Comparison of ENCODE assay signal across 8 cellular contexts in genomic region chr20:63625771-63626423, GRCh38. TPM values are rescaled to one million over a fixed set of nuclear protein-coding genes. Genes with fewer than 3 reads are reported as not detected.
A peak's percentile ranks its signal among the peaks of the same experiment; 100 is the strongest.
DNase-seq lines count a peak whose midpoint lies in the region; ATAC-seq, FAIRE-seq and TF ChIP-seq lines count a peak whose summit lies in the region.

No MANE protein-coding gene starts in this region.

- H3K4me3 ChIP-seq in Panc1 (ENCODE audit: low read depth in 2 of 2, low read length in 2 of 2) (peak overlapping the region; percentile 78 to 79), mammary epithelial cell (replicated peaks in 1 of 3; ENCODE audit: insufficient read depth in 1 of 3, low read depth in 2 of 3, low read length in 3 of 3) (peak overlapping the region; percentile 47 to 99 (median 65)), liver (ENCODE audit: low read depth in 1 of 3, low read length in 3 of 3) (peak overlapping the region; percentile 55 to 92 (median 81)), thoracic aorta (peak overlapping the region; percentile 99)

- in situ Hi-C loops in Panc1 (cut with HindIII; ENCODE audit: low pct_unique_long_range_greater_than_20kb, low sequenced_read_pairs) = no loop called here
- in situ Hi-C loops in mammary epithelial cell (cut with MboI; ENCODE audit: low sequenced_read_pairs in 2 of 2) = no loop called here

- DNase-seq in NCI-H1417 (lab: John Stamatoyannopoulos, UW) (peak in 2 of 3 experiments; percentile 41 to 51), NCI-H1417 treated with DMSO at 0.1 percent for 48 hours (lab: John Stamatoyannopoulos, UW) (no peak), Panc1 (ENCODE audit: low read depth, low spot score) (no peak), mammary epithelial cell (no peak), thoracic aorta (ENCODE audit: low spot score) (no peak), NCI-H446 treated with DMSO at 0.1 percent for 48 hours (lab: John Stamatoyannopoulos, UW) (no peak), HTR-8/SVneo (ENCODE audit: insufficient read length, low spot score) (no peak)

- H3K4me2 ChIP-seq in mammary epithelial cell (ENCODE audit: insufficient read depth, low read depth, low read length) = peak overlapping the region; percentile 98

- H4K20me1 ChIP-seq in mammary epithelial cell (ENCODE audit: insufficient read depth, low read length) = no peaks in the 10 kb centered on the region

- BruUV-seq in Panc1 (replicated peaks; lab: Mats Ljungman, UMichigan) = no TSS peak
- TSS peak; percentile 34 for BruUV-seq in mammary epithelial cell (replicated peaks; lab: Mats Ljungman, UMichigan)

- H2AFZ ChIP-seq in mammary epithelial cell (ENCODE audit: low read depth, low read length) = peak overlapping the region; percentile 78

- H3K27ac ChIP-seq in Panc1 (ENCODE audit: low read length) (peak overlapping the region; percentile 90), mammary epithelial cell (ENCODE audit: insufficient read depth, low read depth, low read length) (peak overlapping the region; percentile 75), liver (ENCODE audit: low read depth in 1 of 2, low read length in 2 of 2) (peak overlapping the region; percentile 97 to 98), thoracic aorta (peak overlapping the region; percentile 90 to 95)

- POLR2A ChIA-PET in Panc1 (lab: Charles Lee) = no interaction called here

- no peak for FAIRE-seq in HTR-8/SVneo (lab: Jason Lieb, UNC)

- H3K36me3 ChIP-seq in Panc1 (ENCODE audit: control insufficient read depth, insufficient read depth, low read length) (no peaks in the 10 kb centered on the region), mammary epithelial cell (ENCODE audit: insufficient read depth, low read length) (no peaks in the 10 kb centered on the region), liver (ENCODE audit: control insufficient read depth in 4 of 4, insufficient read depth in 3 of 4, low read depth in 1 of 4, low read length in 3 of 4) (no peaks in the 10 kb centered on the region), thoracic aorta (no peaks in the 10 kb centered on the region)

- TF ChIP-seq CTCF in Panc1 (IDR thresholded peaks at IDR 0.05) = no peak
- no peak for TF ChIP-seq CTCF in mammary epithelial cell (conservative IDR thresholded peaks at IDR 0.05 in 1 of 2, IDR thresholded peaks at IDR 0.05 in 1 of 2; ENCODE audit: extremely low read depth in 1 of 2, insufficient read depth in 1 of 2, low read depth in 1 of 2, low read length in 2 of 2)
- no peak for TF ChIP-seq CTCF in liver (IDR thresholded peaks at IDR 0.05; ENCODE audit: low read depth, low read length, missing input control)
- no peak for TF ChIP-seq CTCF in thoracic aorta (IDR thresholded peaks at IDR 0.05)

- WGBS in mammary epithelial cell (ENCODE audit: low coverage, missing lambda C conversion rate) = 14% methylated on average over 15 of the region's 36 CpGs
- 10% methylated on average over 36 of the region's 36 CpGs for WGBS in liver

- H3K27me3 ChIP-seq in Panc1 (ENCODE audit: control insufficient read depth, insufficient read depth, low read length) = no peaks in the 10 kb centered on the region
- H3K27me3 ChIP-seq in mammary epithelial cell (ENCODE audit: insufficient read depth, low read length) = no peaks in the 10 kb centered on the region
- H3K27me3 ChIP-seq in liver (ENCODE audit: control insufficient read depth in 4 of 4, insufficient read depth in 4 of 4, low read length in 3 of 4) = no peaks in the 10 kb centered on the region
- H3K27me3 ChIP-seq in thoracic aorta (replicated peaks; ENCODE audit: insufficient read depth) = no peaks in the 10 kb centered on the region

- H3K4me1 ChIP-seq in Panc1 (ENCODE audit: control insufficient read depth, insufficient read depth, low read length) = peaks cover 3% of the 10 kb centered on the region; the same call in 1 of the 2 replicates
- H3K4me1 ChIP-seq in mammary epithelial cell (ENCODE audit: insufficient read depth, low read length) = peaks cover 11% of the 10 kb centered on the region
- H3K4me1 ChIP-seq in liver (ENCODE audit: control insufficient read depth in 4 of 4, insufficient read depth in 4 of 4, low read length in 3 of 4) = peaks cover 2 to 9% (median 9%) of the 10 kb centered on the region in 4 donors
- H3K4me1 ChIP-seq in thoracic aorta (ENCODE audit: control insufficient read depth in 1 of 2, low read depth in 2 of 2) = peaks cover 5 to 18% of the 10 kb centered on the region in 2 donors

- TF ChIP-seq RAD21 in liver (IDR thresholded peaks at IDR 0.05) = no peak

- H3K79me2 ChIP-seq in mammary epithelial cell (ENCODE audit: insufficient read depth, low read length) = peaks cover 69% of the 10 kb centered on the region

- intact Hi-C loops in Panc1 (cut with micrococcal nuclease; ENCODE audit: unreplicated experiment) (no loop called here), mammary epithelial cell (cut with micrococcal nuclease) (loop anchor here (5.0 to 10.0 kb wide), 2 partner anchors 44 to 239 kb away; partner anchors contain the start of genes ABHD16B and TPD52L2)

- ATAC-seq in Panc1 = no peak
- no peak for ATAC-seq in thoracic aorta (ENCODE audit: insufficient number of reproducible peaks, low FRiP score, low read depth)

- H3K9ac ChIP-seq in mammary epithelial cell (ENCODE audit: insufficient read depth, low read length) = peak overlapping the region; percentile 89
- peak overlapping the region; percentile 28 to 68 for H3K9ac ChIP-seq in liver (ENCODE audit: low read depth in 1 of 2, low read length in 2 of 2)

- no peaks in the 10 kb centered on the region for H3K9me3 ChIP-seq in Panc1 (ENCODE audit: control insufficient read depth, insufficient read depth, low read depth, low read length)
- no peaks in the 10 kb centered on the region for H3K9me3 ChIP-seq in mammary epithelial cell (replicated peaks; ENCODE audit: insufficient read depth, low read length)
- H3K9me3 ChIP-seq in liver (ENCODE audit: control insufficient read depth in 4 of 4, low read length in 3 of 4) = no peaks in the 10 kb centered on the region
- H3K9me3 ChIP-seq in thoracic aorta = no peaks in the 10 kb centered on the region

- CTCF ChIA-PET in Panc1 (lab: Charles Lee) (no interaction called here), mammary epithelial cell (lab: Charles Lee; ENCODE audit: low non-redundant PET) (no interaction called here)

- dilution Hi-C loops in mammary epithelial cell (cut with HindIII; ENCODE audit: low sequenced_read_pairs) = no loop called here

TF ChIP-seq in liver, 16 proteins besides CTCF, POLR2A, EP300 and RAD21:
- no peak for TF ChIP-seq FOXA2 (IDR thresholded peaks at IDR 0.05)
- TF ChIP-seq MAX (IDR thresholded peaks at IDR 0.05) = no peak
- no peak for TF ChIP-seq SP1 (IDR thresholded peaks at IDR 0.05)
- no peak for TF ChIP-seq EGR1 (IDR thresholded peaks at IDR 0.05; ENCODE audit: low read depth in 2 of 2)
- TF ChIP-seq YY1 (IDR thresholded peaks at IDR 0.05) = no peak
- TF ChIP-seq, protein P1, sequence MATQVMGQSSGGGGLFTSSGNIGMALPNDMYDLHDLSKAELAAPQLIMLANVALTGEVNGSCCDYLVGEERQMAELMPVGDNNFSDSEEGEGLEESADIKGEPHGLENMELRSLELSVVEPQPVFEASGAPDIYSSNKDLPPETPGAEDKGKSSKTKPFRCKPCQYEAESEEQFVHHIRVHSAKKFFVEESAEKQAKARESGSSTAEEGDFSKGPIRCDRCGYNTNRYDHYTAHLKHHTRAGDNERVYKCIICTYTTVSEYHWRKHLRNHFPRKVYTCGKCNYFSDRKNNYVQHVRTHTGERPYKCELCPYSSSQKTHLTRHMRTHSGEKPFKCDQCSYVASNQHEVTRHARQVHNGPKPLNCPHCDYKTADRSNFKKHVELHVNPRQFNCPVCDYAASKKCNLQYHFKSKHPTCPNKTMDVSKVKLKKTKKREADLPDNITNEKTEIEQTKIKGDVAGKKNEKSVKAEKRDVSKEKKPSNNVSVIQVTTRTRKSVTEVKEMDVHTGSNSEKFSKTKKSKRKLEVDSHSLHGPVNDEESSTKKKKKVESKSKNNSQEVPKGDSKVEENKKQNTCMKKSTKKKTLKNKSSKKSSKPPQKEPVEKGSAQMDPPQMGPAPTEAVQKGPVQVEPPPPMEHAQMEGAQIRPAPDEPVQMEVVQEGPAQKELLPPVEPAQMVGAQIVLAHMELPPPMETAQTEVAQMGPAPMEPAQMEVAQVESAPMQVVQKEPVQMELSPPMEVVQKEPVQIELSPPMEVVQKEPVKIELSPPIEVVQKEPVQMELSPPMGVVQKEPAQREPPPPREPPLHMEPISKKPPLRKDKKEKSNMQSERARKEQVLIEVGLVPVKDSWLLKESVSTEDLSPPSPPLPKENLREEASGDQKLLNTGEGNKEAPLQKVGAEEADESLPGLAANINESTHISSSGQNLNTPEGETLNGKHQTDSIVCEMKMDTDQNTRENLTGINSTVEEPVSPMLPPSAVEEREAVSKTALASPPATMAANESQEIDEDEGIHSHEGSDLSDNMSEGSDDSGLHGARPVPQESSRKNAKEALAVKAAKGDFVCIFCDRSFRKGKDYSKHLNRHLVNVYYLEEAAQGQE (IDR thresholded peaks at IDR 0.05) = no peak
TF ChIP-seq in liver: peak in this region for 0.

RNA-seq across cellular contexts. Expression of gene GMEB2, which starts 1.0 kb away (rescaled TPM):
- 13.1 TPM for total RNA-seq in Panc1 (2021; ENCODE audit: unreplicated experiment)
- 14.5 TPM for polyA plus RNA-seq in Panc1 (2012; ENCODE audit: insufficient read length)
- total RNA-seq in mammary epithelial cell = 10 to 100 TPM in 1 of 2 donors, 1 to 10 TPM in 1; 9.3 to 12.8 TPM
- 8.3 TPM for polyA plus RNA-seq in mammary epithelial cell
- polyA minus RNA-seq in mammary epithelial cell = 9.4 TPM
- total RNA-seq in liver = 1 to 10 TPM; 6.6 to 8.6 TPM
- 1 to 10 TPM; 1.3 to 4.0 TPM for polyA plus RNA-seq in liver
- 10 to 100 TPM; 10.0 to 14.7 TPM for total RNA-seq in thoracic aorta

RNA-seq across cellular contexts. Expression of gene STMN3, which starts 27.3 kb away (rescaled TPM):
- total RNA-seq in Panc1 (2021; ENCODE audit: unreplicated experiment) (42.7 TPM), mammary epithelial cell (1 to 10 TPM; 7.5 to 8.5 TPM), liver (1 to 10 TPM in 1 of 2 donors, under 1 TPM in 1; 0.67 to 2.9 TPM), thoracic aorta (10 to 100 TPM; 14.4 to 17.8 TPM)
- polyA plus RNA-seq in Panc1 (2012; ENCODE audit: insufficient read length) = 61.1 TPM
- polyA plus RNA-seq in mammary epithelial cell (15.2 TPM), liver (1 to 10 TPM in 1 of 2 donors, under 1 TPM in 1; 0.42 to 1.2 TPM)
- 10.4 TPM for polyA minus RNA-seq in mammary epithelial cell

RNA-seq across cellular contexts. Expression of gene RTEL1, which starts 32.2 kb away (rescaled TPM):
- 26.1 TPM for total RNA-seq in Panc1 (2021; ENCODE audit: unreplicated experiment)
- polyA plus RNA-seq in Panc1 (2012; ENCODE audit: insufficient read length) = 13.1 TPM
- 10 to 100 TPM in 1 of 2 donors, 1 to 10 TPM in 1; 8.0 to 32.5 TPM for total RNA-seq in mammary epithelial cell
- 11.5 TPM for polyA plus RNA-seq in mammary epithelial cell
- 87.4 TPM for polyA minus RNA-seq in mammary epithelial cell
- total RNA-seq in liver = 10 to 100 TPM; 10.4 to 16.9 TPM
- polyA plus RNA-seq in liver = 1 to 10 TPM; 3.7 to 4.3 TPM
- total RNA-seq in thoracic aorta = 100 to 1,000 TPM in 1 of 2 donors, 10 to 100 TPM in 1; 37.8 to 114 TPM

RNA-seq across cellular contexts. Expression of gene HELZ2, which starts 51.9 kb away (rescaled TPM):
- total RNA-seq in Panc1 (2021; ENCODE audit: unreplicated experiment) = 41.5 TPM
- polyA plus RNA-seq in Panc1 (2012; ENCODE audit: insufficient read length) = 29.0 TPM
- total RNA-seq in mammary epithelial cell = 10 to 100 TPM; 19.0 to 27.7 TPM
- 5.0 TPM for polyA plus RNA-seq in mammary epithelial cell
- polyA minus RNA-seq in mammary epithelial cell = 39.5 TPM
- total RNA-seq in liver = 10 to 100 TPM; 21.3 to 26.6 TPM
- polyA plus RNA-seq in liver = 1 to 10 TPM; 3.7 to 9.6 TPM
- 10 to 100 TPM; 45.2 to 50.3 TPM for total RNA-seq in thoracic aorta

Comparison
In these comparisons a context has a peak if more than half of its experiments do, and no peak if none do; other contexts are left out.
1. DNase-seq: peak in NCI-H1417 (2 of 3); none in NCI-H1417 treated with DMSO at 0.1 percent for 48 hours (single experiment), Panc1 (single experiment), mammary epithelial cell (single experiment), thoracic aorta (single experiment), NCI-H446 treated with DMSO at 0.1 percent for 48 hours (single experiment) and HTR-8/SVneo (single experiment).
2. Peak in every context shown above with its lines, with median percentiles within 50 percentile points of each other: H3K27ac ChIP-seq and H3K4me3 ChIP-seq.